1 cellular context compared by ENCODE assay signal in the genomic region with DNA sequence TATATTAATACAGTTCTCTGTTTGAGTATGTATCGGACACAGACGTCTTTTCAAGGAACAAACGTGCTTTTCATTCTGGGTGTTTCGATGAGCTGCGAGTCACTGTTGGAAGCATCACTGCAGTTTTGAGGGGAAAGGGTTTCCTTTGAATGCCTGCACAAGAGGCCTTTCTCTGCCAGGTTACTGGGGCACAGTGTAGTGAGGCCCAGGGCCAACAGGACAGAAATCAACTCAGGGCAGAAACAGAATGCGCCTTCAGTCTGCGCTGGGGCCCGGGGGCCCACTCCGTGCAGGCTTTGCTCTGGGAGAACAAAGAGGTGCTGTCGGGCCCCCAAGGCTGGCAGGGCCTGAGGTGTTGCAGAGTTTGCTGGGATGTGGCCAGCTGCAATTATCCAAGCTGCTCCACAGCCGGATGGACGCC.
A peak's percentile ranks its signal among the peaks of the same experiment; 100 is the strongest.
TF ChIP-seq lines count a peak whose summit lies in the region.

No MANE protein-coding gene starts in this region.

TF ChIP-seq in HepG2, 621 proteins besides CTCF, POLR2A, EP300 and RAD21 (continued from another document and continues in another):
- peak; percentile 30; the same call in 1 of the 2 replicates for TF ChIP-seq ZNF343 (CRISPR knock-in tag; IDR thresholded peaks at IDR 0.05)
- TF ChIP-seq, protein P1, sequence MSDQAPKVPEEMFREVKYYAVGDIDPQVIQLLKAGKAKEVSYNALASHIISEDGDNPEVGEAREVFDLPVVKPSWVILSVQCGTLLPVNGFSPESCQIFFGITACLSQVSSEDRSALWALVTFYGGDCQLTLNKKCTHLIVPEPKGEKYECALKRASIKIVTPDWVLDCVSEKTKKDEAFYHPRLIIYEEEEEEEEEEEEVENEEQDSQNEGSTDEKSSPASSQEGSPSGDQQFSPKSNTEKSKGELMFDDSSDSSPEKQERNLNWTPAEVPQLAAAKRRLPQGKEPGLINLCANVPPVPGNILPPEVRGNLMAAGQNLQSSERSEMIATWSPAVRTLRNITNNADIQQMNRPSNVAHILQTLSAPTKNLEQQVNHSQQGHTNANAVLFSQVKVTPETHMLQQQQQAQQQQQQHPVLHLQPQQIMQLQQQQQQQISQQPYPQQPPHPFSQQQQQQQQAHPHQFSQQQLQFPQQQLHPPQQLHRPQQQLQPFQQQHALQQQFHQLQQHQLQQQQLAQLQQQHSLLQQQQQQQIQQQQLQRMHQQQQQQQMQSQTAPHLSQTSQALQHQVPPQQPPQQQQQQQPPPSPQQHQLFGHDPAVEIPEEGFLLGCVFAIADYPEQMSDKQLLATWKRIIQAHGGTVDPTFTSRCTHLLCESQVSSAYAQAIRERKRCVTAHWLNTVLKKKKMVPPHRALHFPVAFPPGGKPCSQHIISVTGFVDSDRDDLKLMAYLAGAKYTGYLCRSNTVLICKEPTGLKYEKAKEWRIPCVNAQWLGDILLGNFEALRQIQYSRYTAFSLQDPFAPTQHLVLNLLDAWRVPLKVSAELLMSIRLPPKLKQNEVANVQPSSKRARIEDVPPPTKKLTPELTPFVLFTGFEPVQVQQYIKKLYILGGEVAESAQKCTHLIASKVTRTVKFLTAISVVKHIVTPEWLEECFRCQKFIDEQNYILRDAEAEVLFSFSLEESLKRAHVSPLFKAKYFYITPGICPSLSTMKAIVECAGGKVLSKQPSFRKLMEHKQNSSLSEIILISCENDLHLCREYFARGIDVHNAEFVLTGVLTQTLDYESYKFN (CRISPR knock-in tag; conservative IDR thresholded peaks at IDR 0.05), result peak; percentile 36
- no peak for TF ChIP-seq PLRG1 (conservative IDR thresholded peaks at IDR 0.05)
- TF ChIP-seq TBX2 (CRISPR knock-in tag; IDR thresholded peaks at IDR 0.05; ENCODE audit: borderline replicate concordance), result 0 out of 2 replicates have a peak, but pooled peaks have one; percentile 12
- no peak for TF ChIP-seq CBX1 (IDR thresholded peaks at IDR 0.05; ENCODE audit: low read depth)
- TF ChIP-seq HNRNPL (IDR thresholded peaks at IDR 0.05; ENCODE audit: low read depth, low read length), result peak; percentile 88
- TF ChIP-seq CAMTA2 (CRISPR knock-in tag; IDR thresholded peaks at IDR 0.05; ENCODE audit: borderline replicate concordance), result no peak
- no peak for TF ChIP-seq ZNF460 (CRISPR knock-in tag; IDR thresholded peaks at IDR 0.05; ENCODE audit: borderline replicate concordance)
- TF ChIP-seq, protein P2, sequence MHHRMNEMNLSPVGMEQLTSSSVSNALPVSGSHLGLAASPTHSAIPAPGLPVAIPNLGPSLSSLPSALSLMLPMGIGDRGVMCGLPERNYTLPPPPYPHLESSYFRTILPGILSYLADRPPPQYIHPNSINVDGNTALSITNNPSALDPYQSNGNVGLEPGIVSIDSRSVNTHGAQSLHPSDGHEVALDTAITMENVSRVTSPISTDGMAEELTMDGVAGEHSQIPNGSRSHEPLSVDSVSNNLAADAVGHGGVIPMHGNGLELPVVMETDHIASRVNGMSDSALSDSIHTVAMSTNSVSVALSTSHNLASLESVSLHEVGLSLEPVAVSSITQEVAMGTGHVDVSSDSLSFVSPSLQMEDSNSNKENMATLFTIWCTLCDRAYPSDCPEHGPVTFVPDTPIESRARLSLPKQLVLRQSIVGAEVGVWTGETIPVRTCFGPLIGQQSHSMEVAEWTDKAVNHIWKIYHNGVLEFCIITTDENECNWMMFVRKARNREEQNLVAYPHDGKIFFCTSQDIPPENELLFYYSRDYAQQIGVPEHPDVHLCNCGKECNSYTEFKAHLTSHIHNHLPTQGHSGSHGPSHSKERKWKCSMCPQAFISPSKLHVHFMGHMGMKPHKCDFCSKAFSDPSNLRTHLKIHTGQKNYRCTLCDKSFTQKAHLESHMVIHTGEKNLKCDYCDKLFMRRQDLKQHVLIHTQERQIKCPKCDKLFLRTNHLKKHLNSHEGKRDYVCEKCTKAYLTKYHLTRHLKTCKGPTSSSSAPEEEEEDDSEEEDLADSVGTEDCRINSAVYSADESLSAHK (CRISPR knock-in tag; IDR thresholded peaks at IDR 0.05; ENCODE audit: borderline replicate concordance), result no peak
- TF ChIP-seq, protein P3, sequence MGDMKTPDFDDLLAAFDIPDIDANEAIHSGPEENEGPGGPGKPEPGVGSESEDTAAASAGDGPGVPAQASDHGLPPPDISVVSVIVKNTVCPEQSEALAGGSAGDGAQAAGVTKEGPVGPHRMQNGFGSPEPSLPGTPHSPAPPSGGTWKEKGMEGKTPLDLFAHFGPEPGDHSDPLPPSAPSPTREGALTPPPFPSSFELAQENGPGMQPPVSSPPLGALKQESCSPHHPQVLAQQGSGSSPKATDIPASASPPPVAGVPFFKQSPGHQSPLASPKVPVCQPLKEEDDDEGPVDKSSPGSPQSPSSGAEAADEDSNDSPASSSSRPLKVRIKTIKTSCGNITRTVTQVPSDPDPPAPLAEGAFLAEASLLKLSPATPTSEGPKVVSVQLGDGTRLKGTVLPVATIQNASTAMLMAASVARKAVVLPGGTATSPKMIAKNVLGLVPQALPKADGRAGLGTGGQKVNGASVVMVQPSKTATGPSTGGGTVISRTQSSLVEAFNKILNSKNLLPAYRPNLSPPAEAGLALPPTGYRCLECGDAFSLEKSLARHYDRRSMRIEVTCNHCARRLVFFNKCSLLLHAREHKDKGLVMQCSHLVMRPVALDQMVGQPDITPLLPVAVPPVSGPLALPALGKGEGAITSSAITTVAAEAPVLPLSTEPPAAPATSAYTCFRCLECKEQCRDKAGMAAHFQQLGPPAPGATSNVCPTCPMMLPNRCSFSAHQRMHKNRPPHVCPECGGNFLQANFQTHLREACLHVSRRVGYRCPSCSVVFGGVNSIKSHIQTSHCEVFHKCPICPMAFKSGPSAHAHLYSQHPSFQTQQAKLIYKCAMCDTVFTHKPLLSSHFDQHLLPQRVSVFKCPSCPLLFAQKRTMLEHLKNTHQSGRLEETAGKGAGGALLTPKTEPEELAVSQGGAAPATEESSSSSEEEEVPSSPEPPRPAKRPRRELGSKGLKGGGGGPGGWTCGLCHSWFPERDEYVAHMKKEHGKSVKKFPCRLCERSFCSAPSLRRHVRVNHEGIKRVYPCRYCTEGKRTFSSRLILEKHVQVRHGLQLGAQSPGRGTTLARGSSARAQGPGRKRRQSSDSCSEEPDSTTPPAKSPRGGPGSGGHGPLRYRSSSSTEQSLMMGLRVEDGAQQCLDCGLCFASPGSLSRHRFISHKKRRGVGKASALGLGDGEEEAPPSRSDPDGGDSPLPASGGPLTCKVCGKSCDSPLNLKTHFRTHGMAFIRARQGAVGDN (CRISPR knock-in tag; IDR thresholded peaks at IDR 0.05), result peak; percentile 56
- TF ChIP-seq ZNF768 (CRISPR knock-in tag; IDR thresholded peaks at IDR 0.05), result no peak
- TF ChIP-seq, protein P4, sequence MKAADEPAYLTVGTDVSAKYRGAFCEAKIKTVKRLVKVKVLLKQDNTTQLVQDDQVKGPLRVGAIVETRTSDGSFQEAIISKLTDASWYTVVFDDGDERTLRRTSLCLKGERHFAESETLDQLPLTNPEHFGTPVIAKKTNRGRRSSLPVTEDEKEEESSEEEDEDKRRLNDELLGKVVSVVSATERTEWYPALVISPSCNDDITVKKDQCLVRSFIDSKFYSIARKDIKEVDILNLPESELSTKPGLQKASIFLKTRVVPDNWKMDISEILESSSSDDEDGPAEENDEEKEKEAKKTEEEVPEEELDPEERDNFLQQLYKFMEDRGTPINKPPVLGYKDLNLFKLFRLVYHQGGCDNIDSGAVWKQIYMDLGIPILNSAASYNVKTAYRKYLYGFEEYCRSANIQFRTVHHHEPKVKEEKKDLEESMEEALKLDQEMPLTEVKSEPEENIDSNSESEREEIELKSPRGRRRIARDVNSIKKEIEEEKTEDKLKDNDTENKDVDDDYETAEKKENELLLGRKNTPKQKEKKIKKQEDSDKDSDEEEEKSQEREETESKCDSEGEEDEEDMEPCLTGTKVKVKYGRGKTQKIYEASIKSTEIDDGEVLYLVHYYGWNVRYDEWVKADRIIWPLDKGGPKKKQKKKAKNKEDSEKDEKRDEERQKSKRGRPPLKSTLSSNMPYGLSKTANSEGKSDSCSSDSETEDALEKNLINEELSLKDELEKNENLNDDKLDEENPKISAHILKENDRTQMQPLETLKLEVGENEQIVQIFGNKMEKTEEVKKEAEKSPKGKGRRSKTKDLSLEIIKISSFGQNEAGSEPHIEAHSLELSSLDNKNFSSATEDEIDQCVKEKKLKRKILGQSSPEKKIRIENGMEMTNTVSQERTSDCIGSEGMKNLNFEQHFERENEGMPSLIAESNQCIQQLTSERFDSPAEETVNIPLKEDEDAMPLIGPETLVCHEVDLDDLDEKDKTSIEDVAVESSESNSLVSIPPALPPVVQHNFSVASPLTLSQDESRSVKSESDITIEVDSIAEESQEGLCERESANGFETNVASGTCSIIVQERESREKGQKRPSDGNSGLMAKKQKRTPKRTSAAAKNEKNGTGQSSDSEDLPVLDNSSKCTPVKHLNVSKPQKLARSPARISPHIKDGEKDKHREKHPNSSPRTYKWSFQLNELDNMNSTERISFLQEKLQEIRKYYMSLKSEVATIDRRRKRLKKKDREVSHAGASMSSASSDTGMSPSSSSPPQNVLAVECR (CRISPR knock-in tag; IDR thresholded peaks at IDR 0.05; ENCODE audit: borderline replicate concordance), result 0 out of 2 replicates have a peak, but pooled peaks have one; percentile 19
- no peak for TF ChIP-seq MXD4 (CRISPR knock-in tag; IDR thresholded peaks at IDR 0.05)
- no peak for TF ChIP-seq ZNF891 (CRISPR knock-in tag; IDR thresholded peaks at IDR 0.05)
- TF ChIP-seq, protein P5, sequence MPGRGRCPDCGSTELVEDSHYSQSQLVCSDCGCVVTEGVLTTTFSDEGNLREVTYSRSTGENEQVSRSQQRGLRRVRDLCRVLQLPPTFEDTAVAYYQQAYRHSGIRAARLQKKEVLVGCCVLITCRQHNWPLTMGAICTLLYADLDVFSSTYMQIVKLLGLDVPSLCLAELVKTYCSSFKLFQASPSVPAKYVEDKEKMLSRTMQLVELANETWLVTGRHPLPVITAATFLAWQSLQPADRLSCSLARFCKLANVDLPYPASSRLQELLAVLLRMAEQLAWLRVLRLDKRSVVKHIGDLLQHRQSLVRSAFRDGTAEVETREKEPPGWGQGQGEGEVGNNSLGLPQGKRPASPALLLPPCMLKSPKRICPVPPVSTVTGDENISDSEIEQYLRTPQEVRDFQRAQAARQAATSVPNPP (CRISPR knock-in tag; IDR thresholded peaks at IDR 0.05), result no peak
- TF ChIP-seq POGZ (CRISPR knock-in tag; IDR thresholded peaks at IDR 0.05), result no peak
- no peak for TF ChIP-seq ZEB1 (IDR thresholded peaks at IDR 0.05; ENCODE audit: insufficient replicate concordance, low read depth)
- TF ChIP-seq IKZF1 (IDR thresholded peaks at IDR 0.05), result no peak
- TF ChIP-seq, protein P6, sequence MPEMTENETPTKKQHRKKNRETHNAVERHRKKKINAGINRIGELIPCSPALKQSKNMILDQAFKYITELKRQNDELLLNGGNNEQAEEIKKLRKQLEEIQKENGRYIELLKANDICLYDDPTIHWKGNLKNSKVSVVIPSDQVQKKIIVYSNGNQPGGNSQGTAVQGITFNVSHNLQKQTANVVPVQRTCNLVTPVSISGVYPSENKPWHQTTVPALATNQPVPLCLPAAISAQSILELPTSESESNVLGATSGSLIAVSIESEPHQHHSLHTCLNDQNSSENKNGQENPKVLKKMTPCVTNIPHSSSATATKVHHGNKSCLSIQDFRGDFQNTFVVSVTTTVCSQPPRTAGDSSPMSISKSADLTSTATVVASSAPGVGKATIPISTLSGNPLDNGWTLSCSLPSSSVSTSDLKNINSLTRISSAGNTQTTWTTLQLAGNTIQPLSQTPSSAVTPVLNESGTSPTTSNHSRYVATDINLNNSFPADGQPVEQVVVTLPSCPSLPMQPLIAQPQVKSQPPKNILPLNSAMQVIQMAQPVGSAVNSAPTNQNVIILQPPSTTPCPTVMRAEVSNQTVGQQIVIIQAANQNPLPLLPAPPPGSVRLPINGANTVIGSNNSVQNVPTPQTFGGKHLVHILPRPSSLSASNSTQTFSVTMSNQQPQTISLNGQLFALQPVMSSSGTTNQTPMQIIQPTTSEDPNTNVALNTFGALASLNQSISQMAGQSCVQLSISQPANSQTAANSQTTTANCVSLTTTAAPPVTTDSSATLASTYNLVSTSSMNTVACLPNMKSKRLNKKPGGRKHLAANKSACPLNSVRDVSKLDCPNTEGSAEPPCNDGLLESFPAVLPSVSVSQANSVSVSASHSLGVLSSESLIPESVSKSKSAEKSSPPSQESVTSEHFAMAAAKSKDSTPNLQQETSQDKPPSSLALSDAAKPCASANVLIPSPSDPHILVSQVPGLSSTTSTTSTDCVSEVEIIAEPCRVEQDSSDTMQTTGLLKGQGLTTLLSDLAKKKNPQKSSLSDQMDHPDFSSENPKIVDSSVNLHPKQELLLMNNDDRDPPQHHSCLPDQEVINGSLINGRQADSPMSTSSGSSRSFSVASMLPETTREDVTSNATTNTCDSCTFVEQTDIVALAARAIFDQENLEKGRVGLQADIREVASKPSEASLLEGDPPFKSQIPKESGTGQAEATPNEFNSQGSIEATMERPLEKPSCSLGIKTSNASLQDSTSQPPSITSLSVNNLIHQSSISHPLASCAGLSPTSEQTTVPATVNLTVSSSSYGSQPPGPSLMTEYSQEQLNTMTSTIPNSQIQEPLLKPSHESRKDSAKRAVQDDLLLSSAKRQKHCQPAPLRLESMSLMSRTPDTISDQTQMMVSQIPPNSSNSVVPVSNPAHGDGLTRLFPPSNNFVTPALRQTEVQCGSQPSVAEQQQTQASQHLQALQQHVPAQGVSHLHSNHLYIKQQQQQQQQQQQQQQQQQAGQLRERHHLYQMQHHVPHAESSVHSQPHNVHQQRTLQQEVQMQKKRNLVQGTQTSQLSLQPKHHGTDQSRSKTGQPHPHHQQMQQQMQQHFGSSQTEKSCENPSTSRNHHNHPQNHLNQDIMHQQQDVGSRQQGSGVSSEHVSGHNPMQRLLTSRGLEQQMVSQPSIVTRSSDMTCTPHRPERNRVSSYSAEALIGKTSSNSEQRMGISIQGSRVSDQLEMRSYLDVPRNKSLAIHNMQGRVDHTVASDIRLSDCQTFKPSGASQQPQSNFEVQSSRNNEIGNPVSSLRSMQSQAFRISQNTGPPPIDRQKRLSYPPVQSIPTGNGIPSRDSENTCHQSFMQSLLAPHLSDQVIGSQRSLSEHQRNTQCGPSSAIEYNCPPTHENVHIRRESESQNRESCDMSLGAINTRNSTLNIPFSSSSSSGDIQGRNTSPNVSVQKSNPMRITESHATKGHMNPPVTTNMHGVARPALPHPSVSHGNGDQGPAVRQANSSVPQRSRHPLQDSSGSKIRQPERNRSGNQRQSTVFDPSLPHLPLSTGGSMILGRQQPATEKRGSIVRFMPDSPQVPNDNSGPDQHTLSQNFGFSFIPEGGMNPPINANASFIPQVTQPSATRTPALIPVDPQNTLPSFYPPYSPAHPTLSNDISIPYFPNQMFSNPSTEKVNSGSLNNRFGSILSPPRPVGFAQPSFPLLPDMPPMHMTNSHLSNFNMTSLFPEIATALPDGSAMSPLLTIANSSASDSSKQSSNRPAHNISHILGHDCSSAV (CRISPR knock-in tag; IDR thresholded peaks at IDR 0.05; ENCODE audit: borderline replicate concordance), result no peak
- 0 out of 2 replicates have a peak, but pooled peaks have one; percentile 10 for TF ChIP-seq GATAD2A (CRISPR knock-in tag; IDR thresholded peaks at IDR 0.05)
- TF ChIP-seq RXRA (CRISPR knock-in tag; IDR thresholded peaks at IDR 0.05), result no peak
- TF ChIP-seq ZNF746 (CRISPR knock-in tag; IDR thresholded peaks at IDR 0.05), result no peak
